Comparison of ENCODE assay signal across 17 cellular contexts in genomic region chr15:90959894-90960293, GRCh38. TPM values are rescaled to one million over a fixed set of nuclear protein-coding genes. Genes with fewer than 3 reads are reported as not detected.
DNase-seq lines count a peak whose midpoint lies in the region; FAIRE-seq and TF ChIP-seq lines count a peak whose summit lies in the region.
"Had no signal": no experiment of that assay in that cellular context is flagged by ENCODE, and none has a peak within 500 bp of the region (broad histone marks: within the 10 kb centered on the region; RNA-seq: fewer than 3 reads in every experiment).

No MANE protein-coding gene starts in this region.

- DNase-seq in adipocyte (ENCODE audit: low read depth) (peak; percentile 20), head of caudate nucleus (peak in 41 of 42 donors; percentile 24 to 82 (median 60)), progenitor cell of endocrine pancreas (ENCODE audit: low spot score, unreplicated experiment) (no peak), trophoblast cell (no peak), GM19239 (ENCODE audit: insufficient read length, low spot score) (no peak)
- DNase-seq in activated CD4-positive, CD25-positive, alpha-beta regulatory T cell (lab: John Stamatoyannopoulos, UW), result no peak
- DNase-seq in activated CD4-positive, alpha-beta memory T cell treated with anti-CD3 and anti-CD28 coated beads, Interleukin-2, amount 10 ng/mL, durations not matched to agents 7 days and 5 days, result no peak
- DNase-seq: activated B cell treated with CpG ODN at 0.5 μM for 24 hours, BE2C, KG1, NCI-H226 had no signal

- H3K27me3 Mint-ChIP-seq in progenitor cell of endocrine pancreas, result no peaks in the 10 kb centered on the region
- no peaks in the 10 kb centered on the region for H3K27me3 Mint-ChIP-seq in activated CD4-positive, alpha-beta memory T cell treated with anti-CD3 and anti-CD28 coated beads, Interleukin-2, amount 10 ng/mL, durations not matched to agents 7 days and 5 days
- H3K27me3 Mint-ChIP-seq: activated B cell treated with CpG ODN at 0.5 μM for 24 hours; activated T-helper 17 cell treated with anti-CD3 and anti-CD28 coated beads, Interleukin-2, amount 50 U/mL, for 72 hours had no signal

- H3K27me3 ChIP-seq in BLaER1 treated with 17β-estradiol and CSF1 and Interleukin-3, amounts not matched to agents 10 nM and 100 nM, result no peaks in the 10 kb centered on the region
- H3K27me3 ChIP-seq in adipocyte (replicated peaks; ENCODE audit: control insufficient read depth, insufficient read depth, low read length) (no peaks in the 10 kb centered on the region), trophoblast cell (ENCODE audit: insufficient read depth, low read length) (no peaks in the 10 kb centered on the region)
- H3K27me3 ChIP-seq: BE2C, hepatocyte, SJSA1 had no signal

- FAIRE-seq in GM19239 (lab: Jason Lieb, UNC), result no peak
- FAIRE-seq: colon, H1 had no signal

- H2BK5ac ChIP-seq in trophoblast cell (ENCODE audit: low read depth, low read length, poor library complexity), result no peak overlapping the region

- H4K20me1 ChIP-seq in BLaER1 treated with 17β-estradiol and CSF1 and Interleukin-3, amounts not matched to agents 10 nM and 100 nM, result peaks cover 0 to 40% (median 14%) of the 10 kb centered on the region in 11 experiments; a peak in 11 of 22 replicates

- H3K9me3 ChIP-seq in BLaER1 treated with 17β-estradiol and CSF1 and Interleukin-3, amounts not matched to agents 10 nM and 100 nM (replicated peaks in 1 of 11), result no peaks in the 10 kb centered on the region
- H3K9me3 ChIP-seq in adipocyte (ENCODE audit: control insufficient read depth, low read length) (no peaks in the 10 kb centered on the region), trophoblast cell (ENCODE audit: insufficient read depth, low read depth, low read length) (peaks cover 2% of the 10 kb centered on the region)
- H3K9me3 ChIP-seq: BE2C, SJSA1 had no signal

- H4K8ac ChIP-seq in trophoblast cell (ENCODE audit: low read depth, low read length), result no peak overlapping the region

- intact Hi-C loops in head of caudate nucleus (cut with DNase I), result loop anchor here (5.0 to 10.0 kb wide), 3 partner anchors 65 to 312 kb away; partner anchors contain the start of gene VPS33B

- H3K9ac ChIP-seq in BLaER1 treated with 17β-estradiol and CSF1 and Interleukin-3, amounts not matched to agents 10 nM and 100 nM, result peak overlapping the region in 4 of 11 experiments; percentile 20 to 41 (median 26); a peak in 5 of 22 replicates
- no peak overlapping the region for H3K9ac ChIP-seq in adipocyte (ENCODE audit: low read length)
- no peak overlapping the region for H3K9ac ChIP-seq in trophoblast cell (ENCODE audit: low read length)

- H3K79me1 ChIP-seq in trophoblast cell (ENCODE audit: low read length), result peaks cover 5% of the 10 kb centered on the region

- H2BK12ac ChIP-seq in trophoblast cell (ENCODE audit: low read length), result no peak overlapping the region

- H4K91ac ChIP-seq in trophoblast cell (ENCODE audit: low read depth, low read length), result no peak overlapping the region

- H3K4me2 ChIP-seq in BLaER1 treated with 17β-estradiol and CSF1 and Interleukin-3, amounts not matched to agents 10 nM and 100 nM, result peak overlapping the region in 9 of 11 experiments; percentile 40 to 71 (median 55); a peak in 15 of 22 replicates
- H3K4me2 ChIP-seq in trophoblast cell (ENCODE audit: low read length), result no peak overlapping the region
- H3K4me2 ChIP-seq: hepatocyte had no signal

- no peak overlapping the region for H3K27ac Mint-ChIP-seq in progenitor cell of endocrine pancreas
- no peak overlapping the region for H3K27ac Mint-ChIP-seq in activated CD4-positive, alpha-beta memory T cell treated with anti-CD3 and anti-CD28 coated beads, Interleukin-2, amount 10 ng/mL, durations not matched to agents 7 days and 5 days
- H3K27ac Mint-ChIP-seq: activated B cell treated with CpG ODN at 0.5 μM for 24 hours; activated T-helper 17 cell treated with anti-CD3 and anti-CD28 coated beads, Interleukin-2, amount 50 U/mL, for 72 hours had no signal

- no peak overlapping the region for H3K27ac ChIP-seq in BLaER1 treated with 17β-estradiol and CSF1 and Interleukin-3, amounts not matched to agents 10 nM and 100 nM
- H3K27ac ChIP-seq in trophoblast cell (ENCODE audit: low read depth, low read length), result no peak overlapping the region
- H3K27ac ChIP-seq: hepatocyte, SJSA1 had no signal

- no CpG with 5 or more reads among the region's 5 CpGs for WGBS in trophoblast cell (ENCODE audit: extremely low coverage, insufficient coverage, insufficient read length)

- peaks cover 9% of the 10 kb centered on the region for H3K4me1 Mint-ChIP-seq in progenitor cell of endocrine pancreas (ENCODE audit: low read depth)
- peaks cover 20% of the 10 kb centered on the region for H3K4me1 Mint-ChIP-seq in activated CD4-positive, alpha-beta memory T cell treated with anti-CD3 and anti-CD28 coated beads, Interleukin-2, amount 10 ng/mL, durations not matched to agents 7 days and 5 days
- H3K4me1 Mint-ChIP-seq: activated T-helper 17 cell treated with anti-CD3 and anti-CD28 coated beads, Interleukin-2, amount 50 U/mL, for 72 hours had no signal

- H3K9me3 Mint-ChIP-seq in progenitor cell of endocrine pancreas (ENCODE audit: low read depth), result no peaks in the 10 kb centered on the region
- H3K9me3 Mint-ChIP-seq in activated CD4-positive, alpha-beta memory T cell treated with anti-CD3 and anti-CD28 coated beads, Interleukin-2, amount 10 ng/mL, durations not matched to agents 7 days and 5 days, result no peaks in the 10 kb centered on the region
- H3K9me3 Mint-ChIP-seq: activated B cell treated with CpG ODN at 0.5 μM for 24 hours; activated T-helper 17 cell treated with anti-CD3 and anti-CD28 coated beads, Interleukin-2, amount 50 U/mL, for 72 hours had no signal

- CTCF ChIA-PET in activated CD4-positive, alpha-beta memory T cell treated with anti-CD3 and anti-CD28 coated beads, Interleukin-2, amount 10 ng/mL, durations not matched to agents 7 days and 5 days (lab: Charles Lee), result interaction anchor here (1.0 to 12.0 kb wide), 5 partner anchors 26 to 90 kb away, joined by 3 to 167 read pairs (median 4); partner anchors contain the start of genes HDDC3 and UNC45A

- no peak overlapping the region for H3K14ac ChIP-seq in trophoblast cell (ENCODE audit: low read length)

- peaks cover 34 to 67% (median 60%) of the 10 kb centered on the region in 11 experiments for H3K36me3 ChIP-seq in BLaER1 treated with 17β-estradiol and CSF1 and Interleukin-3, amounts not matched to agents 10 nM and 100 nM
- H3K36me3 ChIP-seq in adipocyte (ENCODE audit: control insufficient read depth, insufficient read depth, low read length, severe bottlenecking) (peaks cover 14% of the 10 kb centered on the region), trophoblast cell (ENCODE audit: control insufficient read depth in 1 of 2, insufficient read depth in 2 of 2, low read length in 2 of 2) (peaks cover 9 to 20% of the 10 kb centered on the region in 2 experiments)

- H3K79me2 ChIP-seq in trophoblast cell (ENCODE audit: control insufficient read depth, insufficient read depth, low read length, poor library complexity), result peaks cover 4% of the 10 kb centered on the region

- H3K4me1 ChIP-seq in BLaER1 treated with 17β-estradiol and CSF1 and Interleukin-3, amounts not matched to agents 10 nM and 100 nM, result peaks cover 24 to 55% (median 47%) of the 10 kb centered on the region in 10 experiments
- peaks cover 16% of the 10 kb centered on the region for H3K4me1 ChIP-seq in adipocyte (ENCODE audit: control insufficient read depth, insufficient read depth, low read length)
- H3K4me1 ChIP-seq in trophoblast cell (ENCODE audit: control insufficient read depth in 1 of 2, insufficient read depth in 2 of 2, low read length in 2 of 2), result peaks cover 8 to 9% of the 10 kb centered on the region in 2 experiments

- no peak overlapping the region for H2AFZ ChIP-seq in trophoblast cell (ENCODE audit: insufficient read depth, low read length, poor library complexity)
- H2AFZ ChIP-seq: hepatocyte had no signal

- H3K4me3 Mint-ChIP-seq in progenitor cell of endocrine pancreas (ENCODE audit: low read depth), result peak overlapping the region; percentile 29
- H3K4me3 Mint-ChIP-seq in activated CD4-positive, alpha-beta memory T cell treated with anti-CD3 and anti-CD28 coated beads, Interleukin-2, amount 10 ng/mL, durations not matched to agents 7 days and 5 days, result no peak overlapping the region
- H3K4me3 Mint-ChIP-seq: activated T-helper 17 cell treated with anti-CD3 and anti-CD28 coated beads, Interleukin-2, amount 50 U/mL, for 72 hours had no signal

- no peak overlapping the region for H3K4me3 ChIP-seq in BLaER1 treated with 17β-estradiol and CSF1 and Interleukin-3, amounts not matched to agents 10 nM and 100 nM
- no peak overlapping the region for H3K4me3 ChIP-seq in adipocyte (ENCODE audit: low read length)
- no peak overlapping the region for H3K4me3 ChIP-seq in trophoblast cell (ENCODE audit: low read depth, low read length)
- H3K4me3 ChIP-seq: hepatocyte, SJSA1 had no signal

- H3K36me3 Mint-ChIP-seq in progenitor cell of endocrine pancreas (ENCODE audit: insufficient read depth), result peaks cover 12% of the 10 kb centered on the region
- peaks cover 55% of the 10 kb centered on the region for H3K36me3 Mint-ChIP-seq in activated CD4-positive, alpha-beta memory T cell treated with anti-CD3 and anti-CD28 coated beads, Interleukin-2, amount 10 ng/mL, durations not matched to agents 7 days and 5 days (ENCODE audit: low read depth)

- POLR2A ChIA-PET in activated CD4-positive, alpha-beta memory T cell treated with anti-CD3 and anti-CD28 coated beads, Interleukin-2, amount 10 ng/mL, durations not matched to agents 7 days and 5 days (lab: Charles Lee), result interaction anchor here (1.1 to 10.6 kb wide), 5 partner anchors 11 to 35 kb away, joined by 4 to 198 read pairs (median 5); partner anchors contain the start of genes HDDC3, PRC1 and UNC45A

- no peak overlapping the region for H3K23ac ChIP-seq in trophoblast cell (ENCODE audit: low read length)

- TF ChIP-seq CTCF in progenitor cell of endocrine pancreas (IDR thresholded peaks at IDR 0.05; ENCODE audit: unreplicated experiment), result no peak

- H3K18ac ChIP-seq in trophoblast cell (ENCODE audit: low read length), result no peak overlapping the region

- no peak overlapping the region for H3K4ac ChIP-seq in trophoblast cell (ENCODE audit: low read depth, low read length)

- H2AK5ac ChIP-seq in trophoblast cell (ENCODE audit: low read length), result no peak overlapping the region

- no peak overlapping the region for H4K12ac ChIP-seq in trophoblast cell (ENCODE audit: low read depth, low read length)

- no peak overlapping the region for H2BK120ac ChIP-seq in trophoblast cell (ENCODE audit: insufficient read depth, low read length, poor library complexity)

RNA-seq across cellular contexts. Expression of gene RCCD1, which starts 5.2 kb away (rescaled TPM):
- total RNA-seq in progenitor cell of endocrine pancreas, result 20.6 and 23.0 TPM in 2 replicates
- 6.2 and 6.6 TPM in 2 replicates for polyA plus RNA-seq in trophoblast cell (2013)
- 10 to 100 TPM; 31.3 to 32.8 TPM for total RNA-seq in activated CD4-positive, alpha-beta memory T cell treated with anti-CD3 and anti-CD28 coated beads, Interleukin-2, amount 10 ng/mL, durations not matched to agents 7 days and 5 days

RNA-seq across cellular contexts. Expression of gene UNC45A, which starts 24.8 kb away (rescaled TPM):
- 83.4 and 90.6 TPM in 2 replicates for total RNA-seq in progenitor cell of endocrine pancreas
- 32.0 and 33.0 TPM in 2 replicates for polyA plus RNA-seq in trophoblast cell (2013)
- 10 to 100 TPM; 71.3 to 75.2 TPM for total RNA-seq in activated CD4-positive, alpha-beta memory T cell treated with anti-CD3 and anti-CD28 coated beads, Interleukin-2, amount 10 ng/mL, durations not matched to agents 7 days and 5 days

RNA-seq across cellular contexts. Expression of gene HDDC3, which starts 27.5 kb away (rescaled TPM):
- total RNA-seq in progenitor cell of endocrine pancreas, result 14.5 and 16.6 TPM in 2 replicates
- 6.9 and 7.4 TPM in 2 replicates for polyA plus RNA-seq in trophoblast cell (2013)
- 10 to 100 TPM; 37.6 to 41.7 TPM for total RNA-seq in activated CD4-positive, alpha-beta memory T cell treated with anti-CD3 and anti-CD28 coated beads, Interleukin-2, amount 10 ng/mL, durations not matched to agents 7 days and 5 days

RNA-seq across cellular contexts. Expression of gene PRC1, which starts 34.4 kb away (rescaled TPM):
- total RNA-seq in progenitor cell of endocrine pancreas, result 79.1 and 81.5 TPM in 2 replicates
- polyA plus RNA-seq in trophoblast cell (2013), result 123 and 132 TPM in 2 replicates
- 100 to 1,000 TPM; 158 to 167 TPM for total RNA-seq in activated CD4-positive, alpha-beta memory T cell treated with anti-CD3 and anti-CD28 coated beads, Interleukin-2, amount 10 ng/mL, durations not matched to agents 7 days and 5 days

RNA-seq across cellular contexts. Expression of gene MAN2A2, which starts 56.8 kb away (rescaled TPM):
- 111 and 117 TPM in 2 replicates for total RNA-seq in progenitor cell of endocrine pancreas
- polyA plus RNA-seq in trophoblast cell (2013), result 21.0 and 22.3 TPM in 2 replicates
- total RNA-seq in activated CD4-positive, alpha-beta memory T cell treated with anti-CD3 and anti-CD28 coated beads, Interleukin-2, amount 10 ng/mL, durations not matched to agents 7 days and 5 days, result 100 to 1,000 TPM; 132 to 133 TPM

Comparison
In these comparisons a context has a peak if more than half of its experiments do, and no peak if none do; other contexts are left out.
1. DNase-seq: peak in adipocyte (single experiment) and head of caudate nucleus (41 of 42); none in progenitor cell of endocrine pancreas (single experiment), trophoblast cell (0 of 2), activated CD4-positive, CD25-positive, alpha-beta regulatory T cell (0 of 4), GM19239 (single experiment) and activated CD4-positive, alpha-beta memory T cell treated with anti-CD3 and anti-CD28 coated beads, Interleukin-2, amount 10 ng/mL, durations not matched to agents 7 days and 5 days (single experiment).